ENCODE assay signal across 8 cellular contexts in the genomic region with DNA sequence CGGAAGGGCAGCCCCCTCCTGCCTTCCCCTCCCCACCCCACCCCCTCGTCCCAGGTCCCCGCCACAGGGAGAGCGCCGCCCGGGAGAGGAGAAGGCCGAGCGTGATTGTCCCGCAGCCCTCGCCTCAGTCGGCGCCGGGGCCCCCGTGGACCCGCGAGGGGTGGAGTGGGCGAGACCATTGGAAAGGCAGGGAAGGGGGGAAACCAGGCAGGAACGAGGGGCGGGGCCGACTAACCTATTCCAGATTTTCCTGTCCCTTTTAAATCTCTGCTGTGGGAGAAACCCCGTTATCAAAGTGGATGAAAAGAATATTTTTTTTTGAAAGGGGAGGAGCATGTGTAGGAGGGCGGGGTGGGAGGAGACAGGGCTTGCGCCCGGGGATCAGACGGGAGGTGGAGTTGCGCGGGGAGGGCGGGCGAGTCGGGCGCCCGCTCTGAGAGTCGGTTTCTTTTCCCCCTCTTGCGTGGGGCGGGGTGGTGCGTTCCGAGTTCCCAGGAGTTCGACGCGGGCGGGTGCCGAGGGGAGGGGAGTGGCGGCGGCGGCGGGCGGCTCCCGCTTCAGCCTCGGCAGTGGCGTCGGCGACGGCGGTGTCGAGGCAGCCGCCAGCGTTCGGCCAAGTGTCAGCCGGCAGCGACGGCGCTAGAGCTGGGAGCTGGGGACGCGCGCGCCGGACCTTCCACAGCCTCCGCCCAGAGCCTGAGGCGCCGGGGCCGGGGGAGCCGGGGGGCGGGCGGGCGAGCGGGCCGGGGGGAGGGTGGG. TPM values are rescaled to one million over a fixed set of nuclear protein-coding genes. Genes with fewer than 3 reads are reported as not detected.
DNase-seq lines count a peak whose midpoint lies in the region; ATAC-seq and TF ChIP-seq lines count a peak whose summit lies in the region.

A gene with protein sequence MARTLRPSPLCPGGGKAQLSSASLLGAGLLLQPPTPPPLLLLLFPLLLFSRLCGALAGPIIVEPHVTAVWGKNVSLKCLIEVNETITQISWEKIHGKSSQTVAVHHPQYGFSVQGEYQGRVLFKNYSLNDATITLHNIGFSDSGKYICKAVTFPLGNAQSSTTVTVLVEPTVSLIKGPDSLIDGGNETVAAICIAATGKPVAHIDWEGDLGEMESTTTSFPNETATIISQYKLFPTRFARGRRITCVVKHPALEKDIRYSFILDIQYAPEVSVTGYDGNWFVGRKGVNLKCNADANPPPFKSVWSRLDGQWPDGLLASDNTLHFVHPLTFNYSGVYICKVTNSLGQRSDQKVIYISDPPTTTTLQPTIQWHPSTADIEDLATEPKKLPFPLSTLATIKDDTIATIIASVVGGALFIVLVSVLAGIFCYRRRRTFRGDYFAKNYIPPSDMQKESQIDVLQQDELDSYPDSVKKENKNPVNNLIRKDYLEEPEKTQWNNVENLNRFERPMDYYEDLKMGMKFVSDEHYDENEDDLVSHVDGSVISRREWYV (plus strand): TSS at position 560 of the 759 bp plus-strand sequence. CDS start 202 bp downstream, outside the sequence.

- H3K4me3 ChIP-seq in AG10803 (ENCODE audit: low read length) (peak within 1 kb of the TSS; percentile 92), Peyer's patch (peak within 1 kb of the TSS; percentile 60 to 92 (median 84))

- TF ChIP-seq POLR2A in Peyer's patch (IDR thresholded peaks at IDR 0.05), result peak; percentile 24 to 73

- H3K9me3 Mint-ChIP-seq in naive B cell, result peaks cover 0 to 2% (median 0%) of the 10 kb centered on the region in 7 donors

- peak within 1 kb of the TSS; percentile 67 to 98 (median 92) for H3K27ac ChIP-seq in Peyer's patch

- TF ChIP-seq CTCF in AG10803 (conservative IDR thresholded peaks at IDR 0.05; ENCODE audit: low read length) (no peak), Peyer's patch (IDR thresholded peaks at IDR 0.05) (no peak)

- ATAC-seq in HG03520 (IDR thresholded peaks at IDR 0.05; ENCODE audit: unreplicated experiment) (peak; percentile 78), naive B cell (ENCODE audit: low read depth in 2 of 2) (peak; percentile 84 to 88)

- no peaks in the 10 kb centered on the region for H3K9me3 ChIP-seq in Peyer's patch

- peak within 1 kb of the TSS; percentile 85 to 94 (median 91) for H3K4me3 Mint-ChIP-seq in naive B cell

- peak within 1 kb of the TSS in 2 of 6 donors; percentile 72 to 81 for H3K27ac Mint-ChIP-seq in naive B cell

- H3K36me3 ChIP-seq in Peyer's patch, result no peaks in the 10 kb centered on the region

- peaks cover 0 to 4% (median 0%) of the 10 kb centered on the region in 4 donors for H3K4me1 ChIP-seq in Peyer's patch

- peaks cover 44 to 61% (median 54%) of the 10 kb centered on the region in 3 donors for H3K27me3 Mint-ChIP-seq in naive B cell

- H3K36me3 Mint-ChIP-seq in naive B cell, result no peaks in the 10 kb centered on the region

- H3K27me3 ChIP-seq in Peyer's patch, result no peaks in the 10 kb centered on the region

- H3K4me1 Mint-ChIP-seq in naive B cell, result peaks cover 21 to 33% (median 25%) of the 10 kb centered on the region in 3 donors

- DNase-seq in AG10803 (ENCODE audit: low read depth) (peak; percentile 99), GM19240 (ENCODE audit: insufficient read length, low spot score) (peak; percentile 13), Peyer's patch (peak; percentile 67 to 96 (median 95)), activated gamma-delta T cell (lab: John Stamatoyannopoulos, UW) (peak; percentile 69), fibroblast of peridontal ligament (ENCODE audit: extremely low read depth) (peak; percentile 99), naive B cell (peak; percentile 45)
- DNase-seq in stimulated activated CD8-positive, alpha-beta memory T cell treated with anti-CD3 and anti-CD28 coated beads, Interleukin-7, amount 100 ng/mL, for 24 hours (ENCODE audit: low read depth), result peak; percentile 64

RNA-seq across cellular contexts. Expression of the gene that starts here (rescaled TPM):
- total RNA-seq in Peyer's patch, result 10 to 100 TPM; 28.1 to 57.1 (median 49.3) TPM
- 1 to 10 TPM in 1 of 6 donors, under 1 TPM in 2, not detected in 3; 0.42 to 2.0 (median 0.89) TPM for polyA plus RNA-seq in naive B cell (ENCODE audit: low read depth in 6 of 6)

Comparison
In these comparisons a context has a peak if more than half of its experiments do, and no peak if none do; other contexts are left out.
1. Peak in every context shown above with its lines: DNase-seq, ATAC-seq, H3K4me3 ChIP-seq and H3K27ac ChIP-seq.
2. DNase-seq: peak in every context shown above with its lines; median percentile 99 in AG10803; 99 in fibroblast of peridontal ligament; 95 in Peyer's patch; 69 in activated gamma-delta T cell; 64 in stimulated activated CD8-positive, alpha-beta memory T cell treated with anti-CD3 and anti-CD28 coated beads, Interleukin-7, amount 100 ng/mL, for 24 hours; 45 in naive B cell; 13 in GM19240.